In the genomic region with DNA sequence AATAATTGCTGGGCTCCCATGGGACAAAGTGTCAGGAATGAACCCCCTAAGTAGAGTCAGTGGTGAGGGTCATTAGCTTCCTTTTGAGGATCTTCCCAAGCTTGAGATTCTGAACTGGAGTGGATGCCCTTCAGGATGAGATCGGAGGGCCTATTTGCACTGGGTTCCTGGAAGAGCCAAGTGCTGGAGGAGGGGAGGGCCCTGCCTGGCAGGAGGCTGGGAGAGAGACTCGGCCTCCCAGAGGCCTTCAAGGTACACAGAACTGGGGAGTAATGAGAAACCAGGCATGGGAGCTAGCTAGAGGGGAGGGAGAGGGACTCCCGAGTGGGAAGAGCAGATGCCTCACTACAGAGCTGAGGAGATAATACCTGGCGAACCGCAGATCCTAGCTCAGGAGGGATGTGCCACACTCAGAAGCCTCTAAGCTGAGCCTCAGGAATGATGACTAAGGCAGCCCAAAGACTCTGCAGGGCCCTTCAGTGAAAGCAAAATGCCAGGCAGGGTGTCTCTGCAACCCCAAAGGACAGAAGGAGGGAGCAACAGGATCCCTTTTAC, we compare ENCODE assay signal across 17 cellular contexts. TPM values are rescaled to one million over a fixed set of nuclear protein-coding genes. Genes with fewer than 3 reads are reported as not detected.
DNase-seq lines count a peak whose midpoint lies in the region; ATAC-seq and TF ChIP-seq lines count a peak whose summit lies in the region.
"Had no signal": no experiment of that assay in that cellular context is flagged by ENCODE, and none has a peak within 500 bp of the region (broad histone marks: within the 10 kb centered on the region; RNA-seq: fewer than 3 reads in every experiment).

No MANE protein-coding gene starts in this region.

- H3K4me1 ChIP-seq in neutrophil (ENCODE audit: control insufficient read depth in 1 of 2, insufficient read depth in 1 of 2, low read depth in 1 of 2, low read length in 1 of 2) (no peaks in the 10 kb centered on the region), testis (no peaks in the 10 kb centered on the region)
- H3K4me1 ChIP-seq: parathyroid adenoma, SJCRH30 had no signal

- intact Hi-C loops in testis (cut with DNase I; ENCODE audit: low total_unique reads), result no loop called here

- no peak for DNase-seq in activated CD8-positive, alpha-beta memory T cell treated with anti-CD3 and anti-CD28 coated beads, Interleukin-2, amount 10 ng/mL, durations not matched to agents 7 days and 5 days
- no peak for DNase-seq in activated CD8-positive, alpha-beta memory T cell treated with anti-CD3 and anti-CD28 coated beads for 24 hours
- DNase-seq in amniotic epithelial cell (ENCODE audit: low read depth) (peak; percentile 34), dermis blood vessel endothelial cell (no peak), UCSD-AML1 (lab: John Stamatoyannopoulos, UW; ENCODE audit: unreplicated experiment) (no peak), testis (no peak)
- DNase-seq: activated CD4-positive, CD25-positive, alpha-beta regulatory T cell treated with anti-CD3 and anti-CD28 coated beads, Interleukin-2, amount 50 U/mL, for 72 hours; activated gamma-delta T cell treated with Interleukin-2 at 50 U/mL for 16 hours; KG1; NCI-H146; NCI-H774; SJCRH30; trophoblast cell had no signal

- peak overlapping the region; percentile 50 for H3K27ac Mint-ChIP-seq in activated CD8-positive, alpha-beta memory T cell treated with anti-CD3 and anti-CD28 coated beads, Interleukin-2, amount 10 ng/mL, durations not matched to agents 7 days and 5 days
- H3K27ac Mint-ChIP-seq in IgD-negative memory B cell, result peak overlapping the region in 2 of 3 donors; percentile 73 to 87

- H3K4me1 Mint-ChIP-seq in activated CD8-positive, alpha-beta memory T cell treated with anti-CD3 and anti-CD28 coated beads, Interleukin-2, amount 10 ng/mL, durations not matched to agents 7 days and 5 days, result peaks cover 2% of the 10 kb centered on the region
- peaks cover 7 to 10% (median 8%) of the 10 kb centered on the region in 3 donors for H3K4me1 Mint-ChIP-seq in IgD-negative memory B cell

- H3K27me3 ChIP-seq in neutrophil (no peaks in the 10 kb centered on the region), testis (no peaks in the 10 kb centered on the region)
- H3K27me3 ChIP-seq: SJCRH30 had no signal

- CTCF ChIA-PET in activated CD8-positive, alpha-beta memory T cell treated with anti-CD3 and anti-CD28 coated beads, Interleukin-2, amount 10 ng/mL, durations not matched to agents 7 days and 5 days (lab: Charles Lee), result interaction anchor here (2.5 kb wide), 1 partner anchor 9 kb away, joined by 10 read pairs; a partner anchor contains a TSS

- H3K36me3 ChIP-seq in neutrophil (peaks cover 86% of the 10 kb centered on the region), testis (ENCODE audit: low read depth, missing control alignments) (no peaks in the 10 kb centered on the region)

- TF ChIP-seq POLR2A in testis (IDR thresholded peaks at IDR 0.05), result no peak

- WGBS in testis, 2 donors, result 46 to 73% methylated on average over 2 to 5 of the region's 5 CpGs

- H3K27ac ChIP-seq in neutrophil, result peak overlapping the region; percentile 54
- H3K27ac ChIP-seq in testis, result no peak overlapping the region
- H3K27ac ChIP-seq: lower lobe of right lung, parathyroid adenoma, SJCRH30 had no signal

- TF ChIP-seq CTCF in neutrophil (IDR thresholded peaks at IDR 0.05) (no peak), testis (IDR thresholded peaks at IDR 0.05) (no peak)

- peaks cover 53% of the 10 kb centered on the region for H3K36me3 Mint-ChIP-seq in activated CD8-positive, alpha-beta memory T cell treated with anti-CD3 and anti-CD28 coated beads, Interleukin-2, amount 10 ng/mL, durations not matched to agents 7 days and 5 days
- peaks cover 4% of the 10 kb centered on the region for H3K36me3 Mint-ChIP-seq in IgD-negative memory B cell

- ATAC-seq in activated CD8-positive, alpha-beta memory T cell treated with anti-CD3 and anti-CD28 coated beads, Interleukin-2, amount 10 ng/mL, durations not matched to agents 7 days and 5 days, result no peak

- H3K9me3 ChIP-seq in neutrophil (no peaks in the 10 kb centered on the region), testis (no peaks in the 10 kb centered on the region)
- H3K9me3 ChIP-seq: lower lobe of right lung, SJCRH30 had no signal

- H3K27me3 Mint-ChIP-seq in activated CD8-positive, alpha-beta memory T cell treated with anti-CD3 and anti-CD28 coated beads, Interleukin-2, amount 10 ng/mL, durations not matched to agents 7 days and 5 days, result no peaks in the 10 kb centered on the region
- no peaks in the 10 kb centered on the region for H3K27me3 Mint-ChIP-seq in IgD-negative memory B cell

- no peaks in the 10 kb centered on the region for H3K9me3 Mint-ChIP-seq in activated CD8-positive, alpha-beta memory T cell treated with anti-CD3 and anti-CD28 coated beads, Interleukin-2, amount 10 ng/mL, durations not matched to agents 7 days and 5 days (ENCODE audit: low read depth)
- no peaks in the 10 kb centered on the region for H3K9me3 Mint-ChIP-seq in IgD-negative memory B cell

- no peak overlapping the region for H3K4me3 ChIP-seq in neutrophil (ENCODE audit: low read depth in 1 of 2, low read length in 1 of 2)
- H3K4me3 ChIP-seq in testis, result no peak overlapping the region
- H3K4me3 ChIP-seq: lower lobe of right lung, SJCRH30 had no signal

- H3K4me3 Mint-ChIP-seq in activated CD8-positive, alpha-beta memory T cell treated with anti-CD3 and anti-CD28 coated beads, Interleukin-2, amount 10 ng/mL, durations not matched to agents 7 days and 5 days, result no peak overlapping the region
- peak overlapping the region in 1 of 4 donors; percentile 70 for H3K4me3 Mint-ChIP-seq in IgD-negative memory B cell

RNA-seq across cellular contexts. Expression of a gene that starts 9.4 kb away (rescaled TPM):
- 100 to 1,000 TPM in 1 of 2 experiments, 10 to 100 TPM in 1; 94.7 to 128 TPM for total RNA-seq in activated CD8-positive, alpha-beta memory T cell treated with anti-CD3 and anti-CD28 coated beads, Interleukin-2, amount 10 ng/mL, durations not matched to agents 7 days and 5 days
- polyA plus RNA-seq in IgD-negative memory B cell (33.8 TPM), testis (ENCODE audit: insufficient read depth, low read depth, low replicate concordance) (126 TPM)
- total RNA-seq in dermis blood vessel endothelial cell (52.9 and 74.3 TPM in 2 replicates), testis (10 to 100 TPM; 50.5 to 74.0 TPM)

RNA-seq across cellular contexts. Expression of a gene that starts 9.8 kb away (rescaled TPM):
- total RNA-seq in activated CD8-positive, alpha-beta memory T cell treated with anti-CD3 and anti-CD28 coated beads, Interleukin-2, amount 10 ng/mL, durations not matched to agents 7 days and 5 days, result 100 to 1,000 TPM; 116 to 138 TPM
- 162 TPM for polyA plus RNA-seq in IgD-negative memory B cell
- 76.4 and 86.7 TPM in 2 replicates for total RNA-seq in dermis blood vessel endothelial cell
- 100 to 1,000 TPM in 1 of 2 donors, 10 to 100 TPM in 1; 91.2 to 123 TPM for total RNA-seq in testis
- 174 TPM for polyA plus RNA-seq in testis (ENCODE audit: insufficient read depth, low read depth, low replicate concordance)

RNA-seq across cellular contexts. Expression of a gene that starts 24.4 kb away (rescaled TPM):
- 100 to 1,000 TPM; 388 to 398 TPM for total RNA-seq in activated CD8-positive, alpha-beta memory T cell treated with anti-CD3 and anti-CD28 coated beads, Interleukin-2, amount 10 ng/mL, durations not matched to agents 7 days and 5 days
- 728 TPM for polyA plus RNA-seq in IgD-negative memory B cell
- 464 and 901 TPM in 2 replicates for total RNA-seq in dermis blood vessel endothelial cell
- total RNA-seq in testis, result 10 to 100 TPM; 50.5 to 64.9 TPM
- 64.6 TPM for polyA plus RNA-seq in testis (ENCODE audit: insufficient read depth, low read depth, low replicate concordance)

RNA-seq across cellular contexts. Expression of a gene that starts 39.6 kb away (rescaled TPM):
- total RNA-seq in activated CD8-positive, alpha-beta memory T cell treated with anti-CD3 and anti-CD28 coated beads, Interleukin-2, amount 10 ng/mL, durations not matched to agents 7 days and 5 days, result 1 to 10 TPM; 5.8 to 8.9 TPM
- polyA plus RNA-seq in IgD-negative memory B cell, result 5.5 TPM
- 5.5 and 6.8 TPM in 2 replicates for total RNA-seq in dermis blood vessel endothelial cell
- total RNA-seq in testis, result 10 to 100 TPM; 13.6 to 14.4 TPM
- 6.1 TPM for polyA plus RNA-seq in testis (ENCODE audit: insufficient read depth, low read depth, low replicate concordance)

RNA-seq across cellular contexts. Expression of a gene that starts 39.8 kb away (rescaled TPM):
- total RNA-seq in activated CD8-positive, alpha-beta memory T cell treated with anti-CD3 and anti-CD28 coated beads, Interleukin-2, amount 10 ng/mL, durations not matched to agents 7 days and 5 days, result 10 to 100 TPM; 72.2 to 75.4 TPM
- polyA plus RNA-seq in IgD-negative memory B cell, result 28.7 TPM
- 24.7 and 28.1 TPM in 2 replicates for total RNA-seq in dermis blood vessel endothelial cell
- 100 to 1,000 TPM; 107 to 130 TPM for total RNA-seq in testis
- 82.4 TPM for polyA plus RNA-seq in testis (ENCODE audit: insufficient read depth, low read depth, low replicate concordance)
